ENCODE assay signal across 1 cellular context in the genomic region with DNA sequence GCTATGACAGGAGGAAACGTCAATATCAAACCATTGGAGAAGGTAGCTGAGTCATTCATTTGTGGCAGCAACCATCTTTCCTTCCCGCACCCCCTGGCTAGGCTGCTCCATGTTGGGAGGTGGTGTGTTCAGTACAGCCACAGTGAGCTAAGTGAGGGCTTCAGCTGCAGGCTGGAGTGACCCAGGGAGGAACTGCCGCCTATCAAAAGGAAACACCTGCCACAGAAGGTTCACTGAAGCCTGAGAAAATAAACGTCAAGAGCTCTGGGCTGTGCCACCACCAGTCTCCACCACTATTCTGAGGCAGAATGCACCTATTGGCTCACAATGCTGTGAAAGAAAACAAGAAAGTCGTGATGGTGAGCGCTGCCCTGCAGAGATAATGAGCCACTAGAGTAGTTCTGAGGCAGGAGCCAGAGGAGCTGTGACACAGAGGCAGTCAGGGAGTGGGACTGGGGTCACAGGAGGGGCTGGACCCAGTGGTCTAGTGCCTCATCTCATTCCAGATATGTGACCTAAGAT.
TF ChIP-seq lines count a peak whose summit lies in the region.

No MANE protein-coding gene starts in this region.

TF ChIP-seq in K562, 482 proteins besides CTCF, POLR2A, EP300 and RAD21 (continued from another document):
- TF ChIP-seq PRDM10 (IDR thresholded peaks at IDR 0.05; ENCODE audit: partially characterized antibody) (peak; percentile 71), CBFA2T3 (IDR thresholded peaks at IDR 0.05) (peak; percentile 77), CBX2 (IDR thresholded peaks at IDR 0.05; ENCODE audit: insufficient read depth, low read length, poor library complexity, severe bottlenecking) (no peak), ZNF282 (CRISPR knock-in tag; IDR thresholded peaks at IDR 0.05) (no peak), POLR2AphosphoS5 (IDR thresholded peaks at IDR 0.05; ENCODE audit: control insufficient read depth, insufficient read depth, low read depth, low read length) (0 out of 2 replicates have a peak, but pooled peaks have one; percentile 25), ZBTB7A (IDR thresholded peaks at IDR 0.05; ENCODE audit: borderline replicate concordance, control insufficient read depth, low read depth, low read length) (peak; percentile 83; the same call in 1 of the 2 replicates), ZBTB33 (CRISPR knock-in tag; IDR thresholded peaks at IDR 0.05) (no peak), TAF1 (IDR thresholded peaks at IDR 0.05; ENCODE audit: control insufficient read depth, extremely low read depth, insufficient read depth, low read length, severe bottlenecking) (peak; percentile 17), SPI1 (IDR thresholded peaks at IDR 0.05; ENCODE audit: borderline replicate concordance, low read depth, low read length) (peak; percentile 67), TRIM24 (IDR thresholded peaks at IDR 0.05) (no peak), ARID1B (IDR thresholded peaks at IDR 0.05) (peak; percentile 69)
TF ChIP-seq in K562: peak in this region for 22.
